In genomic region chr13:98118865-98119264, GRCh38 we compare ENCODE assay signal across 38 cellular contexts. TPM values are rescaled to one million over a fixed set of nuclear protein-coding genes. Genes with fewer than 3 reads are reported as not detected.
"Had no signal": no experiment of that assay in that cellular context is flagged by ENCODE, and none has a peak within 500 bp of the region (broad histone marks: within the 10 kb centered on the region; RNA-seq: fewer than 3 reads in every experiment).

No MANE protein-coding gene starts in this region.

- H3K4me3 ChIP-seq: ascending aorta, cardiac muscle cell had no signal

- H3K27ac ChIP-seq: ascending aorta, cardiac muscle cell, VCaP had no signal

- DNase-seq: activated B cell treated with CpG ODN at 0.5 μM for 24 hours; activated CD4-positive, alpha-beta memory T cell treated with anti-CD3 and anti-CD28 coated beads, Interleukin-2, amount 10 ng/mL, durations not matched to agents 7 days and 5 days; activated CD4-positive, alpha-beta T cell treated with anti-CD3 and anti-CD28 coated beads for 4 hours; activated CD4-positive, alpha-beta T cell treated with anti-CD3 and anti-CD28 coated beads, Interleukin-2, amount 10 ng/mL, durations not matched to agents 7 days and 5 days; activated CD4-positive, alpha-beta T cell treated with anti-CD3 and anti-CD28 coated beads, Interleukin-2, amount 50 U/mL, for 48 hours; activated CD4-positive, CD25-positive, alpha-beta regulatory T cell treated with anti-CD3 and anti-CD28 coated beads, Interleukin-2, amount 50 U/mL, for 72 hours; activated CD8-positive, alpha-beta memory T cell treated with anti-CD3 and anti-CD28 coated beads for 24 hours; activated CD8-positive, alpha-beta memory T cell treated with anti-CD3 and anti-CD28 coated beads, Interleukin-2, amount 10 ng/mL, durations not matched to agents 7 days and 5 days; activated CD8-positive, alpha-beta memory T cell treated with anti-CD3 and anti-CD28 coated beads, Interleukin-2, amount 50 U/mL, for 48 hours; activated CD8-positive, alpha-beta T cell treated with anti-CD3 and anti-CD28 coated beads, Interleukin-2, amount 10 ng/mL, durations not matched to agents 7 days and 5 days; activated effector memory CD4-positive, alpha-beta T cell treated with Interleukin-2 at 50 U/mL for 16 hours; activated gamma-delta T cell; activated naive CD4-positive, alpha-beta T cell treated with anti-CD3 and anti-CD28 coated beads, Interleukin-2, amount 10 ng/mL, durations not matched to agents 7 days and 5 days; activated naive CD4-positive, alpha-beta T cell treated with Interleukin-2 at 50 U/mL for 16 hours; activated naive CD8-positive, alpha-beta T cell treated with anti-CD3 and anti-CD28 coated beads, Interleukin-2, amount 10 ng/mL, durations not matched to agents 7 days and 5 days; activated naive CD8-positive, alpha-beta T cell treated with anti-CD3 and anti-CD28 coated beads, Interleukin-2, amount 50 U/mL, for 24 hours; activated T-cell treated with anti-CD3 and anti-CD28 coated beads, Interleukin-2, amount 50 U/mL, for 24 hours; activated T-cell treated with anti-CD3 and anti-CD28 coated beads, Interleukin-2, amount 50 U/mL, for 48 hours; amygdala; anterior cingulate cortex; caudate nucleus; SW 1271; T-helper 1 cell; T-helper 2 cell; T-helper 9 cell had no signal

- H3K9me3 ChIP-seq: ascending aorta had no signal

- H3K36me3 ChIP-seq: ascending aorta, cardiac muscle cell had no signal

- FAIRE-seq: bronchial epithelial cell, TTC549 had no signal

- H3K27me3 ChIP-seq: ascending aorta, cardiac muscle cell had no signal

- H3K4me1 ChIP-seq: ascending aorta had no signal

- H3K4me3 Mint-ChIP-seq: activated B cell treated with CpG ODN at 0.5 μM for 24 hours; activated CD4-positive, alpha-beta memory T cell treated with anti-CD3 and anti-CD28 coated beads, Interleukin-2, amount 10 ng/mL, durations not matched to agents 7 days and 5 days; activated CD4-positive, alpha-beta T cell treated with anti-CD3 and anti-CD28 coated beads, Interleukin-2, amount 10 ng/mL, durations not matched to agents 7 days and 5 days; activated CD8-positive, alpha-beta memory T cell treated with anti-CD3 and anti-CD28 coated beads, Interleukin-2, amount 10 ng/mL, durations not matched to agents 7 days and 5 days; activated CD8-positive, alpha-beta T cell treated with anti-CD3 and anti-CD28 coated beads, Interleukin-2, amount 10 ng/mL, durations not matched to agents 7 days and 5 days; activated naive CD4-positive, alpha-beta T cell treated with anti-CD3 and anti-CD28 coated beads, Interleukin-2, amount 10 ng/mL, durations not matched to agents 7 days and 5 days; activated naive CD4-positive, alpha-beta T cell treated with anti-CD3 and anti-CD28 coated beads, Interleukin-2, amount 50 U/mL, for 24 hours; activated naive CD8-positive, alpha-beta T cell; activated naive CD8-positive, alpha-beta T cell treated with anti-CD3 and anti-CD28 coated beads, Interleukin-2, amount 10 ng/mL, durations not matched to agents 7 days and 5 days; activated naive CD8-positive, alpha-beta T cell treated with anti-CD3 and anti-CD28 coated beads, Interleukin-2, amount 50 U/mL, for 24 hours; activated T-cell treated with anti-CD3 and anti-CD28 coated beads, Interleukin-2, amount 50 U/mL, for 24 hours; brain; central memory CD8-positive, alpha-beta T cell; T-helper 1 cell treated with Interleukin-12 subunit alpha and Interleukin-12 subunit beta and Interleukin-4 antibody, amounts not matched to agents 30 μg/mL and 1 μg/mL, for 36 hours; T-helper 2 cell treated with Interferon-gamma antibody and Interleukin-4, amounts not matched to agents 5 μg/mL and 100 μg/mL, for 36 hours had no signal

- H3K4me1 Mint-ChIP-seq: activated B cell treated with CpG ODN at 0.5 μM for 24 hours; activated CD4-positive, alpha-beta memory T cell treated with anti-CD3 and anti-CD28 coated beads, Interleukin-2, amount 10 ng/mL, durations not matched to agents 7 days and 5 days; activated CD4-positive, alpha-beta T cell treated with anti-CD3 and anti-CD28 coated beads, Interleukin-2, amount 10 ng/mL, durations not matched to agents 7 days and 5 days; activated CD8-positive, alpha-beta memory T cell treated with anti-CD3 and anti-CD28 coated beads, Interleukin-2, amount 10 ng/mL, durations not matched to agents 7 days and 5 days; activated naive CD4-positive, alpha-beta T cell treated with anti-CD3 and anti-CD28 coated beads, Interleukin-2, amount 10 ng/mL, durations not matched to agents 7 days and 5 days; activated naive CD4-positive, alpha-beta T cell treated with anti-CD3 and anti-CD28 coated beads, Interleukin-2, amount 50 U/mL, for 24 hours; activated naive CD8-positive, alpha-beta T cell treated with anti-CD3 and anti-CD28 coated beads, Interleukin-2, amount 10 ng/mL, durations not matched to agents 7 days and 5 days; activated naive CD8-positive, alpha-beta T cell treated with anti-CD3 and anti-CD28 coated beads, Interleukin-2, amount 50 U/mL, for 24 hours; central memory CD8-positive, alpha-beta T cell had no signal

- H3K27me3 Mint-ChIP-seq: activated CD4-positive, alpha-beta memory T cell treated with anti-CD3 and anti-CD28 coated beads, Interleukin-2, amount 10 ng/mL, durations not matched to agents 7 days and 5 days; activated CD4-positive, alpha-beta T cell treated with anti-CD3 and anti-CD28 coated beads, Interleukin-2, amount 10 ng/mL, durations not matched to agents 7 days and 5 days; activated CD8-positive, alpha-beta memory T cell treated with anti-CD3 and anti-CD28 coated beads, Interleukin-2, amount 10 ng/mL, durations not matched to agents 7 days and 5 days; activated naive CD4-positive, alpha-beta T cell treated with anti-CD3 and anti-CD28 coated beads, Interleukin-2, amount 10 ng/mL, durations not matched to agents 7 days and 5 days; activated naive CD8-positive, alpha-beta T cell; activated naive CD8-positive, alpha-beta T cell treated with anti-CD3 and anti-CD28 coated beads, Interleukin-2, amount 10 ng/mL, durations not matched to agents 7 days and 5 days; activated naive CD8-positive, alpha-beta T cell treated with anti-CD3 and anti-CD28 coated beads, Interleukin-2, amount 50 U/mL, for 24 hours; brain; central memory CD8-positive, alpha-beta T cell had no signal

- H3K27ac Mint-ChIP-seq: activated B cell treated with CpG ODN at 0.5 μM for 24 hours; activated CD4-positive, alpha-beta memory T cell treated with anti-CD3 and anti-CD28 coated beads, Interleukin-2, amount 10 ng/mL, durations not matched to agents 7 days and 5 days; activated CD4-positive, alpha-beta T cell treated with anti-CD3 and anti-CD28 coated beads, Interleukin-2, amount 10 ng/mL, durations not matched to agents 7 days and 5 days; activated CD8-positive, alpha-beta memory T cell treated with anti-CD3 and anti-CD28 coated beads, Interleukin-2, amount 10 ng/mL, durations not matched to agents 7 days and 5 days; activated CD8-positive, alpha-beta T cell treated with anti-CD3 and anti-CD28 coated beads, Interleukin-2, amount 10 ng/mL, durations not matched to agents 7 days and 5 days; activated naive CD4-positive, alpha-beta T cell treated with anti-CD3 and anti-CD28 coated beads, Interleukin-2, amount 10 ng/mL, durations not matched to agents 7 days and 5 days; activated naive CD4-positive, alpha-beta T cell treated with anti-CD3 and anti-CD28 coated beads, Interleukin-2, amount 50 U/mL, for 24 hours; activated naive CD8-positive, alpha-beta T cell; activated naive CD8-positive, alpha-beta T cell treated with anti-CD3 and anti-CD28 coated beads, Interleukin-2, amount 10 ng/mL, durations not matched to agents 7 days and 5 days; activated naive CD8-positive, alpha-beta T cell treated with anti-CD3 and anti-CD28 coated beads, Interleukin-2, amount 50 U/mL, for 24 hours; activated T-cell treated with anti-CD3 and anti-CD28 coated beads, Interleukin-2, amount 50 U/mL, for 24 hours; activated T-helper 2 cell treated with anti-CD3 and anti-CD28 coated beads, Interferon-gamma antibody, Interleukin-2, Interleukin-4, amounts not matched to agents 10 μg/mL and 5 μg/mL and 100 μg/mL, durations not matched to agents 14 hours and 24 hours and 36 hours; brain; T-helper 1 cell treated with Interleukin-12 subunit alpha and Interleukin-12 subunit beta and Interleukin-4 antibody, amounts not matched to agents 30 μg/mL and 1 μg/mL, for 36 hours; T-helper 2 cell treated with Interferon-gamma antibody and Interleukin-4, amounts not matched to agents 5 μg/mL and 100 μg/mL, for 36 hours had no signal

- ATAC-seq: activated CD8-positive, alpha-beta memory T cell treated with anti-CD3 and anti-CD28 coated beads, Interleukin-2, amount 10 ng/mL, durations not matched to agents 7 days and 5 days; activated CD8-positive, alpha-beta T cell treated with anti-CD3 and anti-CD28 coated beads, Interleukin-2, amount 10 ng/mL, durations not matched to agents 7 days and 5 days; activated naive CD8-positive, alpha-beta T cell treated with anti-CD3 and anti-CD28 coated beads, Interleukin-2, amount 50 U/mL, for 24 hours had no signal

- H3K36me3 Mint-ChIP-seq: activated CD8-positive, alpha-beta memory T cell treated with anti-CD3 and anti-CD28 coated beads, Interleukin-2, amount 10 ng/mL, durations not matched to agents 7 days and 5 days; activated naive CD4-positive, alpha-beta T cell treated with anti-CD3 and anti-CD28 coated beads, Interleukin-2, amount 10 ng/mL, durations not matched to agents 7 days and 5 days; activated naive CD4-positive, alpha-beta T cell treated with anti-CD3 and anti-CD28 coated beads, Interleukin-2, amount 50 U/mL, for 24 hours; activated naive CD8-positive, alpha-beta T cell; activated naive CD8-positive, alpha-beta T cell treated with anti-CD3 and anti-CD28 coated beads, Interleukin-2, amount 10 ng/mL, durations not matched to agents 7 days and 5 days; brain had no signal

RNA-seq across cellular contexts. Expression of gene RNF113B, which starts 58.2 kb away (rescaled TPM):
- total RNA-seq: activated B cell treated with CpG ODN at 0.5 μM for 24 hours; activated CD4-positive, alpha-beta memory T cell treated with anti-CD3 and anti-CD28 coated beads, Interleukin-2, amount 10 ng/mL, durations not matched to agents 7 days and 5 days; activated CD4-positive, alpha-beta T cell treated with anti-CD3 and anti-CD28 coated beads, Interleukin-2, amount 10 ng/mL, durations not matched to agents 7 days and 5 days; activated CD8-positive, alpha-beta memory T cell treated with anti-CD3 and anti-CD28 coated beads, Interleukin-2, amount 10 ng/mL, durations not matched to agents 7 days and 5 days; activated CD8-positive, alpha-beta T cell treated with anti-CD3 and anti-CD28 coated beads, Interleukin-2, amount 10 ng/mL, durations not matched to agents 7 days and 5 days; activated naive CD8-positive, alpha-beta T cell treated with anti-CD3 and anti-CD28 coated beads, Interleukin-2, amount 10 ng/mL, durations not matched to agents 7 days and 5 days; activated T-helper 2 cell treated with anti-CD3 and anti-CD28 coated beads, Interferon-gamma antibody, Interleukin-2, Interleukin-4, amounts not matched to agents 10 μg/mL and 5 μg/mL and 100 μg/mL, durations not matched to agents 14 hours and 24 hours and 36 hours; ascending aorta; bronchial epithelial cell; cardiac muscle cell had no signal
- polyA plus RNA-seq: adipose tissue had no signal
